Comparison of ENCODE assay signal across 25 cellular contexts in the genomic region with DNA sequence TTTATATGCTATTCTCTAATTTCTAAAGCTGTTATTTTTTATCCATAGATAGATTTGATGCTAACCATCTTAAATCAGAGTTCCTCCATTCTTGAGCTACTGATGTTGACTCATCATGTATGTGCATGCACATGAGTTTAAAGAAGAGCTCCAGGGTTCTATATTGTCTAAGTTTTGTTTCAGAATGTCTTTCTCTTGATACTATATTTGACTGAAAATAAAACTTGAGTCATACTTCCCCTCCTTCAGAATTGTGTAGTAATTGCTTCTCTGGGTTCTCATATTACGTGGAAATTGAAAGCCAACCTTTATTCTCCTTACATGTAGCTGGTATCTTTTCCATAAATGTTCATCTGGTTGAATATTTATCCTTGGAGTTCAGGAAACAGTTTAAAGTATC.
A peak's percentile ranks its signal among the peaks of the same experiment; 100 is the strongest.
DNase-seq lines count a peak whose midpoint lies in the region; ATAC-seq, FAIRE-seq and TF ChIP-seq lines count a peak whose summit lies in the region.
"Had no signal": no experiment of that assay in that cellular context is flagged by ENCODE, and none has a peak within 500 bp of the region (broad histone marks: within the 10 kb centered on the region; RNA-seq: fewer than 3 reads in every experiment).

No MANE protein-coding gene starts in this region.

- H3K4me3 Mint-ChIP-seq in effector memory CD8-positive, alpha-beta T cell, result no peak overlapping the region
- H3K4me3 Mint-ChIP-seq: activated CD8-positive, alpha-beta T cell treated with anti-CD3 and anti-CD28 coated beads for 36 hours; natural killer cell; T-helper 1 cell treated with Interleukin-12 subunit alpha and Interleukin-12 subunit beta and Interleukin-4 antibody, amounts not matched to agents 30 μg/mL and 1 μg/mL, for 36 hours had no signal

- H3K9me3 Mint-ChIP-seq in effector memory CD8-positive, alpha-beta T cell, result peaks cover 0 to 6% of the 10 kb centered on the region in 2 donors
- H3K9me3 Mint-ChIP-seq: T-helper 1 cell treated with Interleukin-12 subunit alpha and Interleukin-12 subunit beta and Interleukin-4 antibody, amounts not matched to agents 30 μg/mL and 1 μg/mL, for 36 hours had no signal

- H3K4me3 ChIP-seq in OCI-LY3 (ENCODE audit: low read length), result no peak overlapping the region
- no peak overlapping the region for H3K4me3 ChIP-seq in bronchial epithelial cell (ENCODE audit: low read depth, low read length)
- H3K4me3 ChIP-seq in right atrium auricular region, result no peak overlapping the region
- H3K4me3 ChIP-seq: psoas muscle, SK-N-MC, tibial nerve had no signal

- no peaks in the 10 kb centered on the region for H3K4me1 Mint-ChIP-seq in effector memory CD8-positive, alpha-beta T cell (ENCODE audit: low read depth in 2 of 2)
- H3K4me1 Mint-ChIP-seq: natural killer cell had no signal

- no peak overlapping the region for H3K27ac Mint-ChIP-seq in effector memory CD8-positive, alpha-beta T cell
- H3K27ac Mint-ChIP-seq: activated CD8-positive, alpha-beta T cell treated with anti-CD3 and anti-CD28 coated beads for 36 hours; natural killer cell; T-helper 1 cell treated with Interleukin-12 subunit alpha and Interleukin-12 subunit beta and Interleukin-4 antibody, amounts not matched to agents 30 μg/mL and 1 μg/mL, for 36 hours had no signal

- no peak for ATAC-seq in effector memory CD8-positive, alpha-beta T cell (replicated peaks)
- ATAC-seq: activated CD4-positive, CD25-positive, alpha-beta regulatory T cell treated with anti-CD3 and anti-CD28 coated beads, Interleukin-2, amount 50 U/mL, for 24 hours; activated CD8-positive, alpha-beta T cell treated with anti-CD3 and anti-CD28 coated beads for 36 hours; natural killer cell; psoas muscle had no signal

- no peaks in the 10 kb centered on the region for H3K36me3 Mint-ChIP-seq in effector memory CD8-positive, alpha-beta T cell (ENCODE audit: insufficient read depth)
- H3K36me3 Mint-ChIP-seq: natural killer cell had no signal

- no peaks in the 10 kb centered on the region for H3K79me2 ChIP-seq in OCI-LY3 (ENCODE audit: low read length)

- peak overlapping the region; percentile 36 for H3K4me2 ChIP-seq in OCI-LY3 (ENCODE audit: low read length)
- H3K4me2 ChIP-seq: KMS-11 had no signal

- no peaks in the 10 kb centered on the region for H3K9me3 ChIP-seq in OCI-LY3 (ENCODE audit: insufficient read depth, low read length)
- no peaks in the 10 kb centered on the region for H3K9me3 ChIP-seq in right atrium auricular region
- H3K9me3 ChIP-seq: BE2C, psoas muscle, tibial nerve had no signal

- H3K27ac ChIP-seq in OCI-LY3 (ENCODE audit: low read length) (no peak overlapping the region), right atrium auricular region (no peak overlapping the region)
- H3K27ac ChIP-seq: brain microvascular endothelial cell, KMS-11, psoas muscle, SK-N-MC, tibial nerve had no signal

- DNase-seq in COLO829 (ENCODE audit: low spot score), result peak; percentile 28
- DNase-seq in H4 (ENCODE audit: low spot score), result peak; percentile 19
- DNase-seq in bronchial epithelial cell (ENCODE audit: low read depth), result peak; percentile 9
- no peak for DNase-seq in right atrium auricular region (ENCODE audit: low spot score)
- DNase-seq in effector memory CD8-positive, alpha-beta T cell, result no peak
- DNase-seq in SIG-M5 (lab: John Stamatoyannopoulos, UW), result no peak
- DNase-seq: activated CD8-positive, alpha-beta T cell treated with anti-CD3 and anti-CD28 coated beads for 36 hours; activated naive CD4-positive, alpha-beta T cell; BE2C; brain microvascular endothelial cell; glutamatergic neuron; HCEC 1CT; kidney; natural killer cell; NCI-H1436 treated with DMSO at 0.1 percent for 48 hours; NCI-H510A treated with DMSO at 0.1 percent for 48 hours; NK-92 treated with Interleukin-12 subunit alpha and Interleukin-12 subunit beta, amount 100 ng/mL, for 24 hours; occipital lobe; psoas muscle had no signal

- FAIRE-seq in bronchial epithelial cell (lab: Jason Lieb, UNC), result no peak
- FAIRE-seq: kidney had no signal

- H3K9ac ChIP-seq in OCI-LY3 (ENCODE audit: low read length), result no peak overlapping the region
- H3K9ac ChIP-seq: KMS-11 had no signal

- H3K36me3 ChIP-seq in OCI-LY3 (replicated peaks; ENCODE audit: low read depth, low read length) (no peaks in the 10 kb centered on the region), bronchial epithelial cell (ENCODE audit: control insufficient read depth, insufficient read depth, low read length) (no peaks in the 10 kb centered on the region), right atrium auricular region (no peaks in the 10 kb centered on the region)
- H3K36me3 ChIP-seq: BE2C, brain microvascular endothelial cell, tibial nerve had no signal

- H3K4me1 ChIP-seq in OCI-LY3 (ENCODE audit: low read length), result peaks cover 28% of the 10 kb centered on the region
- no peaks in the 10 kb centered on the region for H3K4me1 ChIP-seq in right atrium auricular region
- H3K4me1 ChIP-seq: BE2C, psoas muscle, tibial nerve had no signal

- no peak for TF ChIP-seq CTCF in OCI-LY3 (IDR thresholded peaks at IDR 0.05; ENCODE audit: low read depth, low read length)
- no peak for TF ChIP-seq CTCF in bronchial epithelial cell (IDR thresholded peaks at IDR 0.05; ENCODE audit: insufficient read depth, low read length, severe bottlenecking)
- no peak for TF ChIP-seq CTCF in right atrium auricular region (IDR thresholded peaks at IDR 0.05)

- H3K27me3 Mint-ChIP-seq in effector memory CD8-positive, alpha-beta T cell, result no peaks in the 10 kb centered on the region
- H3K27me3 Mint-ChIP-seq: activated CD8-positive, alpha-beta T cell treated with anti-CD3 and anti-CD28 coated beads for 36 hours had no signal

- no peaks in the 10 kb centered on the region for H3K27me3 ChIP-seq in OCI-LY3 (ENCODE audit: low read depth, low read length)
- H3K27me3 ChIP-seq in bronchial epithelial cell (ENCODE audit: control insufficient read depth, insufficient read depth, low read length), result no peaks in the 10 kb centered on the region
- no peaks in the 10 kb centered on the region for H3K27me3 ChIP-seq in right atrium auricular region
- H3K27me3 ChIP-seq: brain microvascular endothelial cell, tibial nerve had no signal

- H4K20me1 ChIP-seq in OCI-LY3 (ENCODE audit: insufficient read depth, low read length), result no peaks in the 10 kb centered on the region

- H2AFZ ChIP-seq in OCI-LY3 (ENCODE audit: low read depth, low read length), result no peak overlapping the region

Comparison
In these comparisons a context has a peak if more than half of its experiments do, and no peak if none do; other contexts are left out.
1. DNase-seq: peak in COLO829 (single experiment), H4 (single experiment) and bronchial epithelial cell (single experiment); none in right atrium auricular region (single experiment), effector memory CD8-positive, alpha-beta T cell (0 of 3) and SIG-M5 (single experiment).